ENCODE assay signal across 25 cellular contexts in the genomic region with DNA sequence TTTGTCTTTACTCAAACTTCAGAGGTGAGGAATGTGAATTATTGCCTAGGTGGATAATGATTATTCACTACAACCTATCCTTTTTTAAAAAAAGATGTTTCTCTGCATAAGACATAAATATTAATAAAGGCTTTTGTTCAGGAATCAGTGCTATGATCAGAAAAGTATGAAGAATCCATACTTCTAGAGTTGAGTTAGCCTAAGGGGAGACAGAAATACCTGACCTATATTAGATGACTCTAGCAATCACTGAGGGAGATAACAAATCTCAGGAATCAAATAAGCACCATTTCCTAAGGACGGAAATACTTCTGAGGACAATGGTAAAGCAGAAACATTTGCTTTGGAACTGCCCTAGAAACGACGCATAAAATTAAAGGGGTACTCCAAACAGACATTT.
"Had no signal": no experiment of that assay in that cellular context is flagged by ENCODE, and none has a peak within 500 bp of the region (broad histone marks: within the 10 kb centered on the region; RNA-seq: fewer than 3 reads in every experiment).

No MANE protein-coding gene starts in this region.

- H3K9me3 ChIP-seq: neutrophil, pancreas, prostate gland, suprapubic skin, testis, tibial artery, transverse colon, upper lobe of right lung, uterus had no signal

- H3K36me3 ChIP-seq: neutrophil, pancreas, prostate gland, spleen, suprapubic skin, tibial artery, transverse colon, upper lobe of right lung, uterus had no signal

- H3K4me3 ChIP-seq: pancreas, prostate gland, skin epidermis, smooth muscle cell, spleen, suprapubic skin, testis, tibial artery, transverse colon, upper lobe of right lung, uterus had no signal

- DNase-seq: naive thymus-derived CD8-positive, alpha-beta T cell; nephron progenitor cell; nucleus accumbens; pancreas; right cardiac atrium; spleen; stimulated activated CD4-positive, alpha-beta T cell treated with anti-CD3 and anti-CD28 coated beads, Interleukin-12 subunit alpha, Interleukin-12 subunit beta, amount 100 ng/mL, for 4 hours; stimulated activated CD4-positive, alpha-beta T cell treated with anti-CD3 and anti-CD28 coated beads, Interleukin-1b, Interleukin-23, amount 100 ng/mL, for 48 hours; stimulated activated CD4-positive, alpha-beta T cell treated with anti-CD3 and anti-CD28 coated beads, Interleukin-4, amount 100 ng/mL, for 1 hour; stimulated activated CD4-positive, alpha-beta T cell treated with anti-CD3 and anti-CD28 coated beads, Interleukin-4, amount 100 ng/mL, for 4 hours; stimulated activated CD8-positive, alpha-beta memory T cell treated with anti-CD3 and anti-CD28 coated beads, Interleukin-4, amount 100 ng/mL, for 48 hours; stimulated activated naive CD4-positive, alpha-beta T cell; stimulated activated naive CD8-positive, alpha-beta T cell treated with anti-CD3 and anti-CD28 coated beads, Interleukin-15, amount 100 ng/mL, for 72 hours; stimulated activated naive CD8-positive, alpha-beta T cell treated with anti-CD3 and anti-CD28 coated beads, Interleukin-15, Interleukin-2, amounts not matched to agents 100 U/mL and 50 U/mL, for 24 hours; substantia nigra; testis; tibial artery; transverse colon; upper lobe of right lung; uterus had no signal

- H3K27ac ChIP-seq: neutrophil, pancreas, prostate gland, skin epidermis, spleen, suprapubic skin, testis, tibial artery, transverse colon, upper lobe of right lung, uterus had no signal

- H3K27me3 ChIP-seq: neutrophil, pancreas, spleen, suprapubic skin, testis, tibial artery, transverse colon, upper lobe of right lung, uterus had no signal

- H3K4me2 ChIP-seq: smooth muscle cell had no signal

- H3K4me1 ChIP-seq: pancreas, prostate gland, spleen, suprapubic skin, testis, tibial artery, transverse colon, upper lobe of right lung, uterus had no signal
